ENCODE assay signal across 2 cellular contexts in the genomic region with DNA sequence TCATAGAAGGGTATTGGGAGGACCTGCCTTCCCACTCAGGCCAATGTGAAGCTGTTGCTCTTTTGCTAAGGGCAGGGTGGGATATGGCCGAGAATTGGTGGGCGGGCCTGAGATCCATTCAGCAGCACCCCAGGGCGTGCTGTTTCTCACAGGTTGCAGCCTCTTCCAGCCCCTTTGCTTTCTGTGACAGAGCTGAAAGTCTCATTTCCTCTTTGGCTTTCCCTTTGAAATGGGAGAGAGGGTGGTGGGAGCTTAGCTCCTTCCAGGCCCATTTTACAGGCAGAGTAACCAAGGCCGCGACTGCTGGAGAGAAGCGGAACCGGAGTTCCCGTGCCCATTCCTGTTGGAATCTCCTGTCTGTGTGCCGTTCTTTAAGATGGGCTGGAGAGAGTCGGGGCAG.
TF ChIP-seq lines count a peak whose summit lies in the region.

No MANE protein-coding gene starts in this region.

TF ChIP-seq in HepG2, 621 proteins besides CTCF, POLR2A, EP300 and RAD21:
- no peak for TF ChIP-seq ZNF10 (CRISPR knock-in tag; IDR thresholded peaks at IDR 0.05; ENCODE audit: borderline replicate concordance, low read depth)
- TF ChIP-seq ZNF629 (CRISPR knock-in tag; conservative IDR thresholded peaks at IDR 0.05): peak; percentile 26; the same call in 1 of the 2 replicates

TF ChIP-seq in GM12878, 131 proteins besides CTCF, POLR2A, EP300 and RAD21:
- TF ChIP-seq EGR1 (IDR thresholded peaks at IDR 0.05; ENCODE audit: borderline replicate concordance in 1 of 2, low read depth in 2 of 2, low read length in 2 of 2) (no peak), GABPA (IDR thresholded peaks at IDR 0.05; ENCODE audit: low read depth) (no peak), IKZF1 (conservative IDR thresholded peaks at IDR 0.05) (peak; percentile 59; the same call in 1 of the 2 replicates), SPI1 (IDR thresholded peaks at IDR 0.05; ENCODE audit: borderline replicate concordance, insufficient read depth, low read depth, low read length) (peak; percentile 64; the same call in 1 of the 2 replicates), CHD4 (IDR thresholded peaks at IDR 0.05) (no peak), IKZF2 (IDR thresholded peaks at IDR 0.05) (peak; percentile 31 to 42; a peak in 2 of 4 replicates)
- TF ChIP-seq, protein P1, sequence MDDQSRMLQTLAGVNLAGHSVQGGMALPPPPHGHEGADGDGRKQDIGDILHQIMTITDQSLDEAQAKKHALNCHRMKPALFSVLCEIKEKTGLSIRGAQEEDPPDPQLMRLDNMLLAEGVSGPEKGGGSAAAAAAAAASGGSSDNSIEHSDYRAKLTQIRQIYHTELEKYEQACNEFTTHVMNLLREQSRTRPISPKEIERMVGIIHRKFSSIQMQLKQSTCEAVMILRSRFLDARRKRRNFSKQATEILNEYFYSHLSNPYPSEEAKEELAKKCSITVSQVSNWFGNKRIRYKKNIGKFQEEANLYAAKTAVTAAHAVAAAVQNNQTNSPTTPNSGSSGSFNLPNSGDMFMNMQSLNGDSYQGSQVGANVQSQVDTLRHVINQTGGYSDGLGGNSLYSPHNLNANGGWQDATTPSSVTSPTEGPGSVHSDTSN (IDR thresholded peaks at IDR 0.05; ENCODE audit: insufficient replicate concordance, low read depth, low read length): no peak
- TF ChIP-seq, protein P2, sequence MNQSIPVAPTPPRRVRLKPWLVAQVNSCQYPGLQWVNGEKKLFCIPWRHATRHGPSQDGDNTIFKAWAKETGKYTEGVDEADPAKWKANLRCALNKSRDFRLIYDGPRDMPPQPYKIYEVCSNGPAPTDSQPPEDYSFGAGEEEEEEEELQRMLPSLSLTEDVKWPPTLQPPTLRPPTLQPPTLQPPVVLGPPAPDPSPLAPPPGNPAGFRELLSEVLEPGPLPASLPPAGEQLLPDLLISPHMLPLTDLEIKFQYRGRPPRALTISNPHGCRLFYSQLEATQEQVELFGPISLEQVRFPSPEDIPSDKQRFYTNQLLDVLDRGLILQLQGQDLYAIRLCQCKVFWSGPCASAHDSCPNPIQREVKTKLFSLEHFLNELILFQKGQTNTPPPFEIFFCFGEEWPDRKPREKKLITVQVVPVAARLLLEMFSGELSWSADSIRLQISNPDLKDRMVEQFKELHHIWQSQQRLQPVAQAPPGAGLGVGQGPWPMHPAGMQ (IDR thresholded peaks at IDR 0.05; ENCODE audit: borderline replicate concordance): no peak
- TF ChIP-seq, protein P3, sequence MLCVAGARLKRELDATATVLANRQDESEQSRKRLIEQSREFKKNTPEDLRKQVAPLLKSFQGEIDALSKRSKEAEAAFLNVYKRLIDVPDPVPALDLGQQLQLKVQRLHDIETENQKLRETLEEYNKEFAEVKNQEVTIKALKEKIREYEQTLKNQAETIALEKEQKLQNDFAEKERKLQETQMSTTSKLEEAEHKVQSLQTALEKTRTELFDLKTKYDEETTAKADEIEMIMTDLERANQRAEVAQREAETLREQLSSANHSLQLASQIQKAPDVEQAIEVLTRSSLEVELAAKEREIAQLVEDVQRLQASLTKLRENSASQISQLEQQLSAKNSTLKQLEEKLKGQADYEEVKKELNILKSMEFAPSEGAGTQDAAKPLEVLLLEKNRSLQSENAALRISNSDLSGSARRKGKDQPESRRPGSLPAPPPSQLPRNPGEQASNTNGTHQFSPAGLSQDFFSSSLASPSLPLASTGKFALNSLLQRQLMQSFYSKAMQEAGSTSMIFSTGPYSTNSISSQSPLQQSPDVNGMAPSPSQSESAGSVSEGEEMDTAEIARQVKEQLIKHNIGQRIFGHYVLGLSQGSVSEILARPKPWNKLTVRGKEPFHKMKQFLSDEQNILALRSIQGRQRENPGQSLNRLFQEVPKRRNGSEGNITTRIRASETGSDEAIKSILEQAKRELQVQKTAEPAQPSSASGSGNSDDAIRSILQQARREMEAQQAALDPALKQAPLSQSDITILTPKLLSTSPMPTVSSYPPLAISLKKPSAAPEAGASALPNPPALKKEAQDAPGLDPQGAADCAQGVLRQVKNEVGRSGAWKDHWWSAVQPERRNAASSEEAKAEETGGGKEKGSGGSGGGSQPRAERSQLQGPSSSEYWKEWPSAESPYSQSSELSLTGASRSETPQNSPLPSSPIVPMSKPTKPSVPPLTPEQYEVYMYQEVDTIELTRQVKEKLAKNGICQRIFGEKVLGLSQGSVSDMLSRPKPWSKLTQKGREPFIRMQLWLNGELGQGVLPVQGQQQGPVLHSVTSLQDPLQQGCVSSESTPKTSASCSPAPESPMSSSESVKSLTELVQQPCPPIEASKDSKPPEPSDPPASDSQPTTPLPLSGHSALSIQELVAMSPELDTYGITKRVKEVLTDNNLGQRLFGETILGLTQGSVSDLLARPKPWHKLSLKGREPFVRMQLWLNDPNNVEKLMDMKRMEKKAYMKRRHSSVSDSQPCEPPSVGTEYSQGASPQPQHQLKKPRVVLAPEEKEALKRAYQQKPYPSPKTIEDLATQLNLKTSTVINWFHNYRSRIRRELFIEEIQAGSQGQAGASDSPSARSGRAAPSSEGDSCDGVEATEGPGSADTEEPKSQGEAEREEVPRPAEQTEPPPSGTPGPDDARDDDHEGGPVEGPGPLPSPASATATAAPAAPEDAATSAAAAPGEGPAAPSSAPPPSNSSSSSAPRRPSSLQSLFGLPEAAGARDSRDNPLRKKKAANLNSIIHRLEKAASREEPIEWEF (IDR thresholded peaks at IDR 0.05; ENCODE audit: insufficient replicate concordance, low read depth, low read length): no peak
- TF ChIP-seq, protein P4, sequence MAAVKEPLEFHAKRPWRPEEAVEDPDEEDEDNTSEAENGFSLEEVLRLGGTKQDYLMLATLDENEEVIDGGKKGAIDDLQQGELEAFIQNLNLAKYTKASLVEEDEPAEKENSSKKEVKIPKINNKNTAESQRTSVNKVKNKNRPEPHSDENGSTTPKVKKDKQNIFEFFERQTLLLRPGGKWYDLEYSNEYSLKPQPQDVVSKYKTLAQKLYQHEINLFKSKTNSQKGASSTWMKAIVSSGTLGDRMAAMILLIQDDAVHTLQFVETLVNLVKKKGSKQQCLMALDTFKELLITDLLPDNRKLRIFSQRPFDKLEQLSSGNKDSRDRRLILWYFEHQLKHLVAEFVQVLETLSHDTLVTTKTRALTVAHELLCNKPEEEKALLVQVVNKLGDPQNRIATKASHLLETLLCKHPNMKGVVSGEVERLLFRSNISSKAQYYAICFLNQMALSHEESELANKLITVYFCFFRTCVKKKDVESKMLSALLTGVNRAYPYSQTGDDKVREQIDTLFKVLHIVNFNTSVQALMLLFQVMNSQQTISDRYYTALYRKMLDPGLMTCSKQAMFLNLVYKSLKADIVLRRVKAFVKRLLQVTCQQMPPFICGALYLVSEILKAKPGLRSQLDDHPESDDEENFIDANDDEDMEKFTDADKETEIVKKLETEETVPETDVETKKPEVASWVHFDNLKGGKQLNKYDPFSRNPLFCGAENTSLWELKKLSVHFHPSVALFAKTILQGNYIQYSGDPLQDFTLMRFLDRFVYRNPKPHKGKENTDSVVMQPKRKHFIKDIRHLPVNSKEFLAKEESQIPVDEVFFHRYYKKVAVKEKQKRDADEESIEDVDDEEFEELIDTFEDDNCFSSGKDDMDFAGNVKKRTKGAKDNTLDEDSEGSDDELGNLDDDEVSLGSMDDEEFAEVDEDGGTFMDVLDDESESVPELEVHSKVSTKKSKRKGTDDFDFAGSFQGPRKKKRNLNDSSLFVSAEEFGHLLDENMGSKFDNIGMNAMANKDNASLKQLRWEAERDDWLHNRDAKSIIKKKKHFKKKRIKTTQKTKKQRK (IDR thresholded peaks at IDR 0.05; ENCODE audit: low read depth, low read length): no peak
